8 cellular contexts compared by ENCODE assay signal in the genomic region with DNA sequence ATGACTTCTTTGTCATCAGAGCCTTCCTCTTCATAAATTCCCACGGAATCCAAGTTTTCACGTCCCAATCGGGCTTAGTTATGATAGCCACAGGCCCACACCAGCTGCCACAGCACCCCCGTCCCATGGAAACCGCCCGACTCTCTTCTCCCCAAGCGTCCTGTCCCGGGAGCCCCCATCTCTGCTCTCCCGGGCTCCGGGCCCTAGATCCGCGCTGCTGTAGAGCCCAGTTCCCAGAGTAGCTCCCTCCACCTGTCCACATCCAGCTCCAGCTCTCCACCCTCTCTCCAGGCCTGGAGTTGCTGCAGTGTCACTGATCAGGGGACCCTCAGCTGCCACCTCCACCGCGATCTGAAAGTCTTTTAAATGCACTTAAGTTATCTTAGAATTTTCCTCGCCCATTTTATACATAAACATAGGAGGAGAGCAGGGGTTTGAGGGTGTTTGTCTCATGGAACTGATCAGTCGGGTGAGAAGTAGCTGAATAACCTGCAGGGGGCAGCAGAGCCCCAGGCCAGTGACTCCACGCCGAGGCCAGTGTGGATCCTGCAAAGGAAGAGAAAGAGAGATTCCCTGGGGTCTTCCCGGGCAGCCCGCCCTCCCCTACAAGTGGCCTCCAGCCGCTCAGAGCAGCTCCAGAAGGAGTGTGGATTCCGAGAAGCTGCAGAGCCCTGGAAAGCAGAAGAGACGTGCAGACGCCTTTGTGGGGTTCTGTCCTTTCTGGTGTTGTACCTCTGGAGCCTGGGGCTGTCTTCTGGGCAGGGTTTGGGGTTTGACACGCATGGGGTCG. TPM values are rescaled to one million over a fixed set of nuclear protein-coding genes. Genes with fewer than 3 reads are reported as not detected.
A peak's percentile ranks its signal among the peaks of the same experiment; 100 is the strongest.
DNase-seq lines count a peak whose midpoint lies in the region; ATAC-seq and TF ChIP-seq lines count a peak whose summit lies in the region.

No MANE protein-coding gene starts in this region.

- H3K4me3 ChIP-seq in DND-41 (ENCODE audit: low read depth in 1 of 2, low read length in 2 of 2) (0 out of 4 replicates have a peak overlapping the region, but pooled peaks of 1 of the 2 experiments have one; percentile 18), adipocyte (ENCODE audit: low read length) (peak overlapping the region; percentile 92), psoas muscle (peak overlapping the region; percentile 71), upper lobe of left lung (peak overlapping the region in 3 of 4 donors; percentile 85 to 89 (median 85))

- 23 to 29% (median 25%) methylated on average over 26 of the region's 26 CpGs for WGBS in psoas muscle, 3 donors
- WGBS in upper lobe of left lung, 2 donors: 35 to 40% methylated on average over 25 to 26 of the region's 26 CpGs

- H3K27ac ChIP-seq in DND-41 (ENCODE audit: low read length): no peak overlapping the region; the same call in 1 of the 2 replicates
- H3K27ac ChIP-seq in psoas muscle: peak overlapping the region; percentile 63
- peak overlapping the region; percentile 95 to 99 (median 98) for H3K27ac ChIP-seq in upper lobe of left lung

- TF ChIP-seq EP300 in upper lobe of left lung (IDR thresholded peaks at IDR 0.05): no peak

- intact Hi-C loops in left ventricle myocardium superior (cut with micrococcal nuclease): no loop called here
- intact Hi-C loops in psoas muscle (cut with DNase I): loop anchor here in 1 of 2 donors (2.0 to 10.0 kb wide), 4 partner anchors 25 to 331 kb away; a partner anchor contains a TSS

- no peaks in the 10 kb centered on the region for H3K36me3 ChIP-seq in DND-41 (ENCODE audit: insufficient read depth, low read length)
- H3K36me3 ChIP-seq in adipocyte (ENCODE audit: control insufficient read depth, insufficient read depth, low read length, severe bottlenecking): peaks cover 6% of the 10 kb centered on the region
- no peaks in the 10 kb centered on the region for H3K36me3 ChIP-seq in psoas muscle (ENCODE audit: insufficient read depth in 1 of 2, low read depth in 1 of 2)
- no peaks in the 10 kb centered on the region for H3K36me3 ChIP-seq in upper lobe of left lung

- ATAC-seq in DND-41 (ENCODE audit: insufficient read depth, low read depth) (peak; percentile 66), left ventricle myocardium superior (peak; percentile 86), psoas muscle (peak; percentile 84 to 91 (median 86)), upper lobe of left lung (ENCODE audit: low FRiP score in 2 of 2) (peak; percentile 90 to 91)

- DNase-seq in DND-41: peak; percentile 80
- peak; percentile 56 for DNase-seq in T follicular helper cell (ENCODE audit: low read depth)
- DNase-seq in adipocyte (ENCODE audit: low read depth): peak; percentile 93
- peak; percentile 91 for DNase-seq in left ventricle myocardium superior
- peak; percentile 84 to 91 for DNase-seq in psoas muscle
- peak; percentile 76 to 83 for DNase-seq in upper lobe of left lung
- no peak for DNase-seq in HuH-7 (ENCODE audit: low spot score)

- peak overlapping the region; percentile 71; the same call in 1 of the 2 replicates for H3K9ac ChIP-seq in DND-41 (ENCODE audit: low read depth, low read length)
- H3K9ac ChIP-seq in adipocyte (ENCODE audit: low read length): peak overlapping the region; percentile 85

- no peak for TF ChIP-seq POLR2A in upper lobe of left lung (IDR thresholded peaks at IDR 0.05)

- peaks cover 29% of the 10 kb centered on the region for H3K4me1 ChIP-seq in DND-41 (ENCODE audit: insufficient read depth, low read length)
- peaks cover 11% of the 10 kb centered on the region for H3K4me1 ChIP-seq in adipocyte (ENCODE audit: control insufficient read depth, insufficient read depth, low read length)
- H3K4me1 ChIP-seq in psoas muscle: peaks cover 10% of the 10 kb centered on the region
- peaks cover 14 to 24% (median 17%) of the 10 kb centered on the region in 4 donors for H3K4me1 ChIP-seq in upper lobe of left lung

- peak; percentile 89 for TF ChIP-seq CTCF in DND-41 (IDR thresholded peaks at IDR 0.05; ENCODE audit: borderline replicate concordance, extremely low read depth, low read length, poor library complexity, severe bottlenecking)
- TF ChIP-seq CTCF in LNCAP (IDR thresholded peaks at IDR 0.05): peak; percentile 59
- TF ChIP-seq CTCF in psoas muscle (IDR thresholded peaks at IDR 0.05): peak; percentile 84
- peak; percentile 69 to 85 (median 80) for TF ChIP-seq CTCF in upper lobe of left lung (IDR thresholded peaks at IDR 0.05)

- no peaks in the 10 kb centered on the region for H4K20me1 ChIP-seq in DND-41 (ENCODE audit: insufficient read depth, low read length)

- peak overlapping the region; percentile 90 for H3K4me2 ChIP-seq in DND-41 (ENCODE audit: insufficient read depth, low read length)

- peak overlapping the region; percentile 97; the same call in 1 of the 2 replicates for H2AFZ ChIP-seq in DND-41 (ENCODE audit: low read depth, low read length)

- no peaks in the 10 kb centered on the region for H3K79me2 ChIP-seq in DND-41 (ENCODE audit: insufficient read depth, low read length)

- no peaks in the 10 kb centered on the region for H3K27me3 ChIP-seq in DND-41 (ENCODE audit: insufficient read depth, low read length, poor library complexity)
- H3K27me3 ChIP-seq in adipocyte (replicated peaks; ENCODE audit: control insufficient read depth, insufficient read depth, low read length): no peaks in the 10 kb centered on the region
- H3K27me3 ChIP-seq in psoas muscle (ENCODE audit: insufficient read depth in 3 of 3, low read length in 2 of 3): no peaks in the 10 kb centered on the region
- no peaks in the 10 kb centered on the region for H3K27me3 ChIP-seq in upper lobe of left lung

- H3K9me3 ChIP-seq in DND-41 (ENCODE audit: insufficient read depth, low read length, severe bottlenecking) (no peaks in the 10 kb centered on the region), adipocyte (ENCODE audit: control insufficient read depth, low read length) (no peaks in the 10 kb centered on the region), psoas muscle (no peaks in the 10 kb centered on the region), upper lobe of left lung (no peaks in the 10 kb centered on the region)

RNA-seq across cellular contexts. Expression of a gene that starts 1.1 kb away (rescaled TPM):
- total RNA-seq in left ventricle myocardium superior (4.0 TPM), psoas muscle (1 to 10 TPM in 2 of 4 donors, under 1 TPM in 2; 0.22 to 1.6 (median 0.81) TPM), upper lobe of left lung (1 to 10 TPM; 2.4 to 9.4 (median 5.9) TPM)
- 1 to 10 TPM in 1 of 3 donors, under 1 TPM in 2; 0.56 to 1.3 (median 0.82) TPM for polyA plus RNA-seq in psoas muscle

RNA-seq across cellular contexts. Expression of a gene that starts 38.9 kb away (rescaled TPM):
- total RNA-seq in left ventricle myocardium superior (4.0 TPM), psoas muscle (1 to 10 TPM; 2.6 to 3.3 (median 3.1) TPM), upper lobe of left lung (10 to 100 TPM; 10.5 to 47.1 (median 14.9) TPM)
- 1 to 10 TPM; 1.7 to 3.1 (median 3.0) TPM for polyA plus RNA-seq in psoas muscle
